Comparison of ENCODE assay signal across 8 cellular contexts in the genomic region with DNA sequence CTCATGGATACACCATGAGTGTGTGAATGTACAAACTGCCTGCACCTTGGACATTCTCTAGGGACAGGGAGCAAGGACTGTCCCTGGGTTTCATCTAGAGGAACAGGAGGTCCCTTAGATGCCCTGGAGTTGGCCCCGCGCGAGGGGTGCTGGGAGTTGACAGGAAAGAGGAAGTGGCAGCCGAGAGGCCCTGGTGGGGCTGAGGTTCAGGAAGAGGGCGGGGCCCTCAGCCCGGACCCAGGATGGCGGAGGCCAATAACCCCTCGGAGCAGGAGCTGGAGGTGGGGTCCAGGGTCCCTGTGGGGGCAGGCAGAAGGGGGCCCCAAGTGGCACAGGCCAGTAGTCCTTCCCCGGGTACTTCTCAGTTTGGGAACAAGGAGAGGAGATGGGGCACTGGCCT. TPM values are rescaled to one million over a fixed set of nuclear protein-coding genes. Genes with fewer than 3 reads are reported as not detected.
A peak's percentile ranks its signal among the peaks of the same experiment; 100 is the strongest.
DNase-seq lines count a peak whose midpoint lies in the region; ATAC-seq and TF ChIP-seq lines count a peak whose summit lies in the region.

No MANE protein-coding gene starts in this region.

- H3K4me3 ChIP-seq in Jurkat, Clone E6-1 (ENCODE audit: low read length): peak overlapping the region; percentile 86

- no peak for TF ChIP-seq CTCF in foreskin keratinocyte (conservative IDR thresholded peaks at IDR 0.05)

- H3K4me1 ChIP-seq in foreskin keratinocyte: no peaks in the 10 kb centered on the region

- H3K27ac ChIP-seq in foreskin keratinocyte: no peak overlapping the region

- ATAC-seq in GM19467 (IDR thresholded peaks at IDR 0.05; ENCODE audit: unreplicated experiment): peak; percentile 73
- ATAC-seq in foreskin keratinocyte: no peak

- DNase-seq in Jurkat, Clone E6-1 (ENCODE audit: low read depth, low spot score): peak; percentile 80
- peak; percentile 51 to 65 (median 63) for DNase-seq in activated CD8-positive, alpha-beta memory T cell treated with anti-CD3 and anti-CD28 coated beads for 48 hours (ENCODE audit: low read depth in 2 of 3, low spot score in 2 of 3)
- DNase-seq in germinal center (ENCODE audit: low spot score) (peak; percentile 80), foreskin keratinocyte (no peak), NCI-H226 (no peak), HuH-7.5 (ENCODE audit: low spot score) (no peak)
- peak; percentile 70 for DNase-seq in stimulated activated CD4-positive, alpha-beta T cell treated with anti-CD3 and anti-CD28 coated beads, Interleukin-12 subunit alpha, Interleukin-12 subunit beta, amount 100 ng/mL, for 4 hours

- peaks cover 2% of the 10 kb centered on the region for H3K27me3 ChIP-seq in foreskin keratinocyte

RNA-seq across cellular contexts. Expression of a gene that starts 6.9 kb away (rescaled TPM):
- polyA plus RNA-seq in Jurkat, Clone E6-1 (2012; ENCODE audit: insufficient read depth, insufficient read length): 152 TPM
- total RNA-seq in foreskin keratinocyte: 3.8 and 5.7 TPM in 2 replicates
- polyA plus RNA-seq in foreskin keratinocyte: 3.4 and 4.6 TPM in 2 replicates

RNA-seq across cellular contexts. Expression of a gene that starts 20.9 kb away (rescaled TPM):
- polyA plus RNA-seq in Jurkat, Clone E6-1 (2012; ENCODE audit: insufficient read depth, insufficient read length): 289 TPM
- total RNA-seq in foreskin keratinocyte: 104 and 132 TPM in 2 replicates
- polyA plus RNA-seq in foreskin keratinocyte: 123 and 146 TPM in 2 replicates

RNA-seq across cellular contexts. Expression of a gene that starts 35.1 kb away (rescaled TPM):
- polyA plus RNA-seq in Jurkat, Clone E6-1 (2012; ENCODE audit: insufficient read depth, insufficient read length): not detected
- not detected in 2 replicates for total RNA-seq in foreskin keratinocyte
- polyA plus RNA-seq in foreskin keratinocyte: 0.04 TPM in 1 of 2 replicates, not detected in the other

RNA-seq across cellular contexts. Expression of a gene that starts 55.9 kb away (rescaled TPM):
- polyA plus RNA-seq in Jurkat, Clone E6-1 (2012; ENCODE audit: insufficient read depth, insufficient read length): 54.9 TPM
- 228 and 256 TPM in 2 replicates for total RNA-seq in foreskin keratinocyte
- 250 and 306 TPM in 2 replicates for polyA plus RNA-seq in foreskin keratinocyte

RNA-seq across cellular contexts. Expression of a gene that starts 58.8 kb away (rescaled TPM):
- 30.3 TPM for polyA plus RNA-seq in Jurkat, Clone E6-1 (2012; ENCODE audit: insufficient read depth, insufficient read length)
- 13.7 and 16.8 TPM in 2 replicates for total RNA-seq in foreskin keratinocyte
- polyA plus RNA-seq in foreskin keratinocyte: 14.5 and 19.6 TPM in 2 replicates

Comparison
In these comparisons a context has a peak if more than half of its experiments do, and no peak if none do; other contexts are left out.
1. DNase-seq: peak in Jurkat, Clone E6-1 (single experiment), activated CD8-positive, alpha-beta memory T cell treated with anti-CD3 and anti-CD28 coated beads for 48 hours (3 of 3), germinal center (single experiment) and stimulated activated CD4-positive, alpha-beta T cell treated with anti-CD3 and anti-CD28 coated beads, Interleukin-12 subunit alpha, Interleukin-12 subunit beta, amount 100 ng/mL, for 4 hours (single experiment); none in foreskin keratinocyte (0 of 2), NCI-H226 (single experiment) and HuH-7.5 (single experiment).